ENCODE assay signal across 11 cellular contexts in the genomic region with DNA sequence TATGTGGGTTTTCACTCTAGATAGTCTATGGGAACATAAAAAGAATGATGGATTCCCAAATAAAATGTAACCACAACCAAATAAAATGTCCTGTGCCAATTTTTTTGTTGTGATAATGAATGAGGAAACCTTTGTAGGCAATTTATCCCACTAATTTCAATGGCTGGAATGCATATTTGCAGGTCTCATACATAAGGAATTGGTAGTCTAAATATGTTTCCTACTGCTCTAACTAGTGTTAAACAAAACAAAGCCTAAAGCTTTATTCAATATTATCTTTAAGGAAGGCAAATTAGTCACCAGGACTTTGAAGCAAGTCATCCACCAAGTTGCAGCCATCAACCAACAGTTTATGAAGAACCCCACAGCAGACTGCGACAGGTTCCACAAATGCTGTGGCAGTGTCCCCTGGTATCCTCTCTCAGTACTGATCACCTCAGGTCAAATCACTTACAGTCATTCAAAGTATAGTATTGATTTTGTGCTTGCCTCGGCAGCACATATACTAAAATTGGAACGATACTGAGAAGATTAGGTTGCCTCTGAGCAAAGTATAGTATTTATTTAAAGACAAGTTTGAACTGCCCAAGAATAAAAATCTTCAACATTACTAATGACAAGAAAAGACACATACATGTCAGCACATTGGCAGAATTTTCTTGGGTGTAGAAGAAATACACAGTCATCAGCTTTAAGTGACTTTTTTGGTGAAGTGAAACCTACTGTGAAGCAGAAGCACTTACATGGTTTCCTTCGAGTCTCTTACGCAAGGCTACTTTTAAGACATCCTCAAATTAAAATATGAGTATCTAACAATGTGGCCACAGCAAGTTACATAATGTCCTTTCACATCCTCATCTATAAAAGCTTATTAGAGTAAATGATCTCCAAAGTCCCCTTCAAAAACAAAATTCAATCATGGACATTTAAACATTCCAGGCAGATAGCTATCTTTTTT.
DNase-seq lines count a peak whose midpoint lies in the region; ATAC-seq and TF ChIP-seq lines count a peak whose summit lies in the region.
"Had no signal": no experiment of that assay in that cellular context is flagged by ENCODE, and none has a peak within 500 bp of the region (broad histone marks: within the 10 kb centered on the region; RNA-seq: fewer than 3 reads in every experiment).

No MANE protein-coding gene starts in this region.

- H3K27ac Mint-ChIP-seq in memory B cell (peak overlapping the region; percentile 71), GM23338 (no peak overlapping the region)

- intact Hi-C loops in thyroid gland (cut with DNase I), result no loop called here

- peaks cover 4% of the 10 kb centered on the region for H3K9me2 ChIP-seq in GM23338 (ENCODE audit: insufficient read depth)

- H3K4me1 ChIP-seq in KMS-11 (ENCODE audit: low read depth, poor library complexity, severe bottlenecking), result peaks cover 79% of the 10 kb centered on the region
- H3K4me1 ChIP-seq in tibial nerve, result peaks cover 0 to 56% (median 13%) of the 10 kb centered on the region in 4 donors
- H3K4me1 ChIP-seq in GM23338 (ENCODE audit: insufficient read depth), result peaks cover 29% of the 10 kb centered on the region
- H3K4me1 ChIP-seq in thyroid gland, result peaks cover 57 to 63% of the 10 kb centered on the region in 2 donors

- H3K4me1 Mint-ChIP-seq in memory B cell (peaks cover 22% of the 10 kb centered on the region), GM23338 (peaks cover 32% of the 10 kb centered on the region)

- peak overlapping the region; percentile 22; the same call in 1 of the 2 replicates for H3K9ac ChIP-seq in KMS-11

- in situ Hi-C loops in GM13977 (cut with MboI; ENCODE audit: low pct_unique_long_range_greater_than_20kb, low sequenced_read_pairs, unreplicated experiment), result no loop called here

- H3K4me3 Mint-ChIP-seq in memory B cell (no peak overlapping the region), GM23338 (no peak overlapping the region)
- H3K4me3 Mint-ChIP-seq: neural crest cell had no signal

- DNase-seq in GM13977 (ENCODE audit: low spot score) (peak; percentile 36), memory B cell (ENCODE audit: low spot score in 2 of 2) (peak in 1 of 2 donors; percentile 26), tibial nerve (ENCODE audit: low spot score in 2 of 2) (no peak), GM23338 (ENCODE audit: low spot score) (no peak), thyroid gland (no peak), kidney tubule cell (ENCODE audit: low spot score) (no peak)
- DNase-seq: DND-41; stimulated activated naive CD4-positive, alpha-beta T cell had no signal

- H3K4me2 ChIP-seq in KMS-11, result peak overlapping the region; percentile 67
- no peak overlapping the region for H3K4me2 ChIP-seq in GM23338

- no peak for TF ChIP-seq POLR2A in tibial nerve (IDR thresholded peaks at IDR 0.05)
- TF ChIP-seq POLR2A in thyroid gland (IDR thresholded peaks at IDR 0.05), result no peak

- H3K36me3 ChIP-seq in KMS-11 (ENCODE audit: insufficient read depth), result no peaks in the 10 kb centered on the region
- H3K36me3 ChIP-seq in tibial nerve, result no peaks in the 10 kb centered on the region
- no peaks in the 10 kb centered on the region for H3K36me3 ChIP-seq in GM23338 (ENCODE audit: insufficient read depth)
- H3K36me3 ChIP-seq in thyroid gland, result no peaks in the 10 kb centered on the region

- H3K9me3 Mint-ChIP-seq in memory B cell (no peaks in the 10 kb centered on the region), GM23338 (no peaks in the 10 kb centered on the region)
- H3K9me3 Mint-ChIP-seq: neural crest cell had no signal

- TF ChIP-seq EP300 in tibial nerve (IDR thresholded peaks at IDR 0.05), result peak in 1 of 2 donors; percentile 74

- 63 to 72% methylated on average over 5 of the region's 5 CpGs for WGBS in tibial nerve, 2 donors
- WGBS in thyroid gland, 2 donors, result 71 to 78% methylated on average over 5 of the region's 5 CpGs

- no peaks in the 10 kb centered on the region for H3K27me3 Mint-ChIP-seq in memory B cell
- peaks cover 3% of the 10 kb centered on the region for H3K27me3 Mint-ChIP-seq in GM23338 (ENCODE audit: insufficient read depth, low read depth, poor library complexity)

- TF ChIP-seq CTCF in GM13977 (IDR thresholded peaks at IDR 0.05; ENCODE audit: extremely low read depth, insufficient read depth, missing control alignments) (no peak), KMS-11 (conservative IDR thresholded peaks at IDR 0.05; ENCODE audit: low read depth, low read length) (no peak), tibial nerve (IDR thresholded peaks at IDR 0.05) (no peak), GM23338 (conservative IDR thresholded peaks at IDR 0.05; ENCODE audit: low read depth in 2 of 2) (no peak), thyroid gland (IDR thresholded peaks at IDR 0.05) (no peak)

- no peaks in the 10 kb centered on the region for H4K20me1 ChIP-seq in KMS-11 (ENCODE audit: insufficient read depth)
- no peaks in the 10 kb centered on the region for H4K20me1 ChIP-seq in GM23338 (replicated peaks; ENCODE audit: insufficient read depth)

- no peaks in the 10 kb centered on the region for H3K79me2 ChIP-seq in KMS-11 (ENCODE audit: insufficient read depth, low read depth)
- no peaks in the 10 kb centered on the region for H3K79me2 ChIP-seq in GM23338 (replicated peaks; ENCODE audit: insufficient read depth)

- no peaks in the 10 kb centered on the region for H3K27me3 ChIP-seq in KMS-11 (ENCODE audit: insufficient read depth, low read depth)
- H3K27me3 ChIP-seq in tibial nerve, result no peaks in the 10 kb centered on the region
- no peaks in the 10 kb centered on the region for H3K27me3 ChIP-seq in GM23338 (ENCODE audit: insufficient read depth)
- H3K27me3 ChIP-seq in thyroid gland, result no peaks in the 10 kb centered on the region

- H2AFZ ChIP-seq in KMS-11 (ENCODE audit: low read depth) (peak overlapping the region; percentile 7; the same call in 1 of the 2 replicates), GM23338 (no peak overlapping the region)

- H3K36me3 Mint-ChIP-seq in memory B cell, result peaks cover 3% of the 10 kb centered on the region
- no peaks in the 10 kb centered on the region for H3K36me3 Mint-ChIP-seq in GM23338 (ENCODE audit: low read depth)

- peak overlapping the region; percentile 59 for H3K4me3 ChIP-seq in KMS-11 (IDR thresholded peaks at IDR 0.05; ENCODE audit: insufficient read depth, low read depth, low read length)
- no peak overlapping the region for H3K4me3 ChIP-seq in tibial nerve
- H3K4me3 ChIP-seq in GM23338, result no peak overlapping the region
- no peak overlapping the region for H3K4me3 ChIP-seq in thyroid gland (replicated peaks in 1 of 3)

- ATAC-seq in GM21529 (IDR thresholded peaks at IDR 0.05; ENCODE audit: unreplicated experiment) (peak; percentile 81), memory B cell (ENCODE audit: low read depth) (peak; percentile 99), GM23338 (no peak)

- no peaks in the 10 kb centered on the region for H3F3A ChIP-seq in GM23338 (replicated peaks; ENCODE audit: low read depth)

- peak overlapping the region; percentile 64 for H3K27ac ChIP-seq in KMS-11
- no peak overlapping the region for H3K27ac ChIP-seq in tibial nerve
- H3K27ac ChIP-seq in GM23338 (ENCODE audit: low read depth), result no peak overlapping the region
- H3K27ac ChIP-seq in thyroid gland, result peak overlapping the region in 1 of 3 donors; percentile 2

- no peaks in the 10 kb centered on the region for H3K9me3 ChIP-seq in tibial nerve
- H3K9me3 ChIP-seq in thyroid gland, result no peaks in the 10 kb centered on the region

TF ChIP-seq in GM23338, 12 proteins besides CTCF, POLR2A, EP300 and RAD21 (continues in another document):
- TF ChIP-seq NANOG (IDR thresholded peaks at IDR 0.05; ENCODE audit: borderline replicate concordance) (no peak), EZH2 (IDR thresholded peaks at IDR 0.05; ENCODE audit: low read depth, unreplicated experiment) (no peak), CREB1 (CRISPR knock-in tag; IDR thresholded peaks at IDR 0.05; ENCODE audit: low read depth) (no peak)
